ENCODE assay signal across 21 cellular contexts in the genomic region with DNA sequence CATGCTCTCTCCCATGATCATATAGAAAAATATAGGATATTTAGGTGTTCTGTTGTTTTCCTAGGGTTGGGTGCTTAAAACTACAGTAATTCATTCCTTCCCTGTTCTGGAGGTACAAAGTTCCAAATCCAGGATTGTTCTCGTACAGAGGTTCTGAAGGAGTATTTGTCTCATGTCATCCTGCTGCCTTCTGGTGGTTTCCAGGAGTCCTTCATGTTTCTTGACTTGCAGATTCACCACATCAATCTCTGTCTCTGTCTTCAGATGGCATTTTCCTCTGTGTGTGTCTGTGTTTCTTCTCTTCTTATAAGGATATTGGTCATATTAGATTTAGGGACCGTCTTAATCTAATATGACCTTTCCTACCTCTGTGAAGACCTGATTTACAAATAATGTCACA.
DNase-seq lines count a peak whose midpoint lies in the region; ATAC-seq and TF ChIP-seq lines count a peak whose summit lies in the region.
"Had no signal": no experiment of that assay in that cellular context is flagged by ENCODE, and none has a peak within 500 bp of the region (broad histone marks: within the 10 kb centered on the region; RNA-seq: fewer than 3 reads in every experiment).

No MANE protein-coding gene starts in this region.

- H3K4me2 ChIP-seq in SK-N-SH = no peak overlapping the region
- no peak overlapping the region for H3K4me2 ChIP-seq in parathyroid adenoma (ENCODE audit: low read length)

- intact Hi-C loops in esophagus muscularis mucosa (cut with DNase I) = loop anchor here (5.0 kb wide), 1 partner anchor 125 kb away; no protein-coding TSS in a partner anchor

- TF ChIP-seq RAD21 in SK-N-SH (IDR thresholded peaks at IDR 0.05; ENCODE audit: low read length) = no peak

- H3K27me3 Mint-ChIP-seq in CD8-positive, alpha-beta memory T cell = peaks cover 7 to 11% of the 10 kb centered on the region in 2 donors

- H3K36me3 ChIP-seq in SK-N-SH (replicated peaks in 1 of 2; ENCODE audit: control insufficient read depth in 1 of 2, insufficient read depth in 2 of 2, low read length in 1 of 2) (no peaks in the 10 kb centered on the region), esophagus muscularis mucosa (no peaks in the 10 kb centered on the region), parathyroid adenoma (ENCODE audit: control insufficient read depth, insufficient read depth, low read length) (no peaks in the 10 kb centered on the region)
- H3K36me3 ChIP-seq in CD8-positive, alpha-beta memory T cell (ENCODE audit: insufficient read depth, low read length) = no peaks in the 10 kb centered on the region

- TF ChIP-seq CTCF in SK-N-SH (IDR thresholded peaks at IDR 0.05) (peak; percentile 19; the same call in 1 of the 2 replicates), esophagus muscularis mucosa (IDR thresholded peaks at IDR 0.05) (peak in 2 of 3 experiments; percentile 32 to 42), parathyroid adenoma (IDR thresholded peaks at IDR 0.05) (peak; percentile 17)

- H3K9me3 ChIP-seq in SK-N-SH (no peaks in the 10 kb centered on the region), esophagus muscularis mucosa (no peaks in the 10 kb centered on the region), parathyroid adenoma (ENCODE audit: control insufficient read depth, low read length) (no peaks in the 10 kb centered on the region)
- no peaks in the 10 kb centered on the region for H3K9me3 ChIP-seq in CD8-positive, alpha-beta memory T cell (ENCODE audit: low read length)
- H3K9me3 ChIP-seq: Caco-2 had no signal

- WGBS in SK-N-SH (ENCODE audit: low lambda C conversion rate) = 25% methylated on average over 2 of the region's 2 CpGs
- WGBS in esophagus muscularis mucosa = 39% methylated on average over 2 of the region's 2 CpGs

- H3K4me3 ChIP-seq in SK-N-SH (ENCODE audit: low read depth in 2 of 2, low read length in 1 of 2) = no peak overlapping the region
- H3K4me3 ChIP-seq in esophagus muscularis mucosa = no peak overlapping the region
- H3K4me3 ChIP-seq in parathyroid adenoma (ENCODE audit: low read depth, low read length) = no peak overlapping the region
- H3K4me3 ChIP-seq in CD8-positive, alpha-beta memory T cell (ENCODE audit: low read length) = no peak overlapping the region
- H3K4me3 ChIP-seq: GM23248, K562 had no signal

- DNase-seq in SK-N-SH = no peak
- DNase-seq in RPMI7951 (ENCODE audit: low read depth) = peak; percentile 17
- DNase-seq in esophagus muscularis mucosa (ENCODE audit: extremely low spot score) = no peak
- no peak for DNase-seq in cerebellar nuclear complex (lab: John Stamatoyannopoulos, UW)
- DNase-seq in CD8-positive, alpha-beta memory T cell = no peak
- DNase-seq: C1 segment of cervical spinal cord, Caco-2, DMS79, GDM1, GM23248, NCI-H1092, NCI-H187, NCI-H446 treated with DMSO at 0.1 percent for 48 hours, NCI-H774, SHP77 had no signal

- H3K79me2 ChIP-seq in SK-N-SH (ENCODE audit: insufficient read depth) (no peaks in the 10 kb centered on the region), parathyroid adenoma (no peaks in the 10 kb centered on the region)

- no peaks in the 10 kb centered on the region for H4K20me1 ChIP-seq in SK-N-SH (ENCODE audit: insufficient read depth)

- H3K9ac ChIP-seq in SK-N-SH (no peak overlapping the region), parathyroid adenoma (no peak overlapping the region)
- H3K9ac ChIP-seq: GM23248 had no signal

- H3K4me1 Mint-ChIP-seq in CD8-positive, alpha-beta memory T cell = no peaks in the 10 kb centered on the region

- H3K9me3 Mint-ChIP-seq in CD8-positive, alpha-beta memory T cell = peaks cover 0 to 2% (median 0%) of the 10 kb centered on the region in 5 donors

- no peak overlapping the region for H3K27ac Mint-ChIP-seq in CD8-positive, alpha-beta memory T cell

- no peak overlapping the region for H3K27ac ChIP-seq in SK-N-SH (ENCODE audit: low read depth in 2 of 2, low read length in 1 of 2)
- no peak overlapping the region for H3K27ac ChIP-seq in esophagus muscularis mucosa (replicated peaks in 1 of 4)
- H3K27ac ChIP-seq in parathyroid adenoma = no peak overlapping the region
- no peak overlapping the region for H3K27ac ChIP-seq in CD8-positive, alpha-beta memory T cell (ENCODE audit: low read depth, low read length)
- H3K27ac ChIP-seq: 22Rv1, GM23248, HL-60 had no signal

- POLR2A ChIA-PET in SK-N-SH (lab: Yijun Ruan, JAX) = no interaction called here
- POLR2A ChIA-PET in CD8-positive, alpha-beta memory T cell (lab: Charles Lee) = no interaction called here

- H3K4me3 Mint-ChIP-seq in CD8-positive, alpha-beta memory T cell = no peak overlapping the region

- H3K4me1 ChIP-seq in SK-N-SH (ENCODE audit: control insufficient read depth in 1 of 2, insufficient read depth in 2 of 2, low read depth in 1 of 2, low read length in 1 of 2) = peaks cover 0 to 6% of the 10 kb centered on the region in 2 experiments; a peak in 1 of 4 replicates
- H3K4me1 ChIP-seq in esophagus muscularis mucosa = peaks cover 0 to 6% (median 0%) of the 10 kb centered on the region in 4 donors
- no peaks in the 10 kb centered on the region for H3K4me1 ChIP-seq in parathyroid adenoma
- H3K4me1 ChIP-seq in CD8-positive, alpha-beta memory T cell (ENCODE audit: insufficient read depth, low read length) = no peaks in the 10 kb centered on the region
- H3K4me1 ChIP-seq: Caco-2 had no signal

- CTCF ChIA-PET in SK-N-SH (lab: Yijun Ruan, JAX) = no interaction called here
- CTCF ChIA-PET in CD8-positive, alpha-beta memory T cell (lab: Charles Lee) = no interaction called here

- H3K36me3 Mint-ChIP-seq in CD8-positive, alpha-beta memory T cell = no peaks in the 10 kb centered on the region

- no peaks in the 10 kb centered on the region for H3F3A ChIP-seq in SK-N-SH (replicated peaks; ENCODE audit: insufficient read depth)

- H3K27me3 ChIP-seq in SK-N-SH (ENCODE audit: insufficient read depth) = no peaks in the 10 kb centered on the region
- H3K27me3 ChIP-seq in esophagus muscularis mucosa = no peaks in the 10 kb centered on the region
- H3K27me3 ChIP-seq in parathyroid adenoma (ENCODE audit: control insufficient read depth, insufficient read depth, low read length) = no peaks in the 10 kb centered on the region
- no peaks in the 10 kb centered on the region for H3K27me3 ChIP-seq in CD8-positive, alpha-beta memory T cell (ENCODE audit: insufficient read depth, low read length, poor library complexity, severe bottlenecking)

- no peak for TF ChIP-seq POLR2A in esophagus muscularis mucosa (IDR thresholded peaks at IDR 0.05; ENCODE audit: low read depth)

- no peak for ATAC-seq in SK-N-SH treated with all-trans-retinoic acid at 6 μM for 48 hours
- no peak for ATAC-seq in HG02981 (IDR thresholded peaks at IDR 0.05; ENCODE audit: unreplicated experiment)
- ATAC-seq: K562 had no signal

- TF ChIP-seq EP300 in SK-N-SH (IDR thresholded peaks at IDR 0.05; ENCODE audit: borderline replicate concordance in 1 of 2, low read depth in 1 of 2, low read length in 1 of 2) (no peak), esophagus muscularis mucosa (IDR thresholded peaks at IDR 0.05) (no peak)

- H2AFZ ChIP-seq in SK-N-SH (ENCODE audit: low read depth) = no peak overlapping the region
- H2AFZ ChIP-seq in parathyroid adenoma = no peak overlapping the region
- H2AFZ ChIP-seq: GM23248 had no signal

- H3K9me2 ChIP-seq in SK-N-SH = no peaks in the 10 kb centered on the region

TF ChIP-seq in SK-N-SH, 30 proteins besides CTCF, POLR2A, EP300 and RAD21 (continues in another document):
- TF ChIP-seq NFIC (IDR thresholded peaks at IDR 0.05; ENCODE audit: borderline replicate concordance) = no peak
- no peak for TF ChIP-seq ELF1 (IDR thresholded peaks at IDR 0.05)
- no peak for TF ChIP-seq USF2 (IDR thresholded peaks at IDR 0.05; ENCODE audit: borderline replicate concordance, low read depth, low read length)
- no peak for TF ChIP-seq RCOR1 (IDR thresholded peaks at IDR 0.05; ENCODE audit: low read length)
- TF ChIP-seq, protein P1, sequence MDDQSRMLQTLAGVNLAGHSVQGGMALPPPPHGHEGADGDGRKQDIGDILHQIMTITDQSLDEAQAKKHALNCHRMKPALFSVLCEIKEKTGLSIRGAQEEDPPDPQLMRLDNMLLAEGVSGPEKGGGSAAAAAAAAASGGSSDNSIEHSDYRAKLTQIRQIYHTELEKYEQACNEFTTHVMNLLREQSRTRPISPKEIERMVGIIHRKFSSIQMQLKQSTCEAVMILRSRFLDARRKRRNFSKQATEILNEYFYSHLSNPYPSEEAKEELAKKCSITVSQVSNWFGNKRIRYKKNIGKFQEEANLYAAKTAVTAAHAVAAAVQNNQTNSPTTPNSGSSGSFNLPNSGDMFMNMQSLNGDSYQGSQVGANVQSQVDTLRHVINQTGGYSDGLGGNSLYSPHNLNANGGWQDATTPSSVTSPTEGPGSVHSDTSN (IDR thresholded peaks at IDR 0.05) = no peak
- no peak for TF ChIP-seq GATA2 (CRISPR knock-in tag; IDR thresholded peaks at IDR 0.05)

TF ChIP-seq in SK-N-SH treated with all-trans-retinoic acid at 6 μM for 48 hours, 23 proteins besides CTCF, POLR2A, EP300 and RAD21:
- no peak for TF ChIP-seq TOX (CRISPR knock-in tag; IDR thresholded peaks at IDR 0.05; ENCODE audit: borderline replicate concordance)
- TF ChIP-seq ZFP30 (CRISPR knock-in tag; IDR thresholded peaks at IDR 0.05) = no peak
- no peak for TF ChIP-seq ZNF70 (CRISPR knock-in tag; IDR thresholded peaks at IDR 0.05)
- no peak for TF ChIP-seq OSR1 (CRISPR knock-in tag; IDR thresholded peaks at IDR 0.05)
- no peak for TF ChIP-seq ZNF8 (CRISPR knock-in tag; IDR thresholded peaks at IDR 0.05)
- TF ChIP-seq CSRNP3 (CRISPR knock-in tag; IDR thresholded peaks at IDR 0.05) = no peak
- TF ChIP-seq PPARA (CRISPR knock-in tag; IDR thresholded peaks at IDR 0.05; ENCODE audit: borderline replicate concordance) = no peak
